ENCODE assay signal across 27 cellular contexts in the genomic region with DNA sequence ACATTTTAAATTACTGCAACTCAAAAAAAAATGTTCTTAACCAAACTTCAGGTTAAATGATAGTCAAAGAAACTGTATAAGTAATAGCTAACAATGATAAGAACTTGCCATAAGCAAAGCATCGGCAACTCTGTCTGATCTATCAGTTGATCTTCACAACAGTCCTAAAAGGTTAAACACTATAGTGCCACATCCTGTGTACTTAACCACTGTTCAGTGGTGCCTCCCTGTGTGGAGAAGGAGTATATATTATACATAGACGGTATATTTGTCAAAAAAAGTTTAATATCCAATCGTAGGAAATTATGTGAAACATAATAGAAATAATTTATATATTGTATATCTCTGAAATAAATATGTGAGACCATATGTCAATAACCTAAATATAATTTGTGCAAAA. TPM values are rescaled to one million over a fixed set of nuclear protein-coding genes. Genes with fewer than 3 reads are reported as not detected.
DNase-seq lines count a peak whose midpoint lies in the region; ATAC-seq and TF ChIP-seq lines count a peak whose summit lies in the region.
"Had no signal": no experiment of that assay in that cellular context is flagged by ENCODE, and none has a peak within 500 bp of the region (broad histone marks: within the 10 kb centered on the region; RNA-seq: fewer than 3 reads in every experiment).

No MANE protein-coding gene starts in this region.

- intact Hi-C loops in PC-3 (cut with micrococcal nuclease): loop anchor here (5.0 kb wide), 1 partner anchor 61 kb away; no protein-coding TSS in a partner anchor

- H3K27me3 ChIP-seq in GM23248 (replicated peaks; ENCODE audit: insufficient read depth): no peaks in the 10 kb centered on the region
- no peaks in the 10 kb centered on the region for H3K27me3 ChIP-seq in PC-3 (ENCODE audit: low read length)
- H3K27me3 ChIP-seq: body of pancreas, gastroesophageal sphincter, ovary, thyroid gland had no signal

- WGBS in GM23248 (ENCODE audit: low coverage in 1 of 2, low lambda C conversion rate in 2 of 2, missing lambda C conversion rate in 2 of 2), 2 experiments: 53 to 62% methylated on average over 3 of the region's 3 CpGs

- H3K4me3 ChIP-seq in AG10803 (ENCODE audit: low read length) (no peak overlapping the region), GM23248 (no peak overlapping the region), PC-3 (ENCODE audit: low read length) (no peak overlapping the region), fibroblast of the aortic adventitia (ENCODE audit: low read depth, low read length) (no peak overlapping the region)
- H3K4me3 ChIP-seq: body of pancreas, gastroesophageal sphincter, GM23338, ovary, thyroid gland had no signal

- CTCF ChIA-PET in PC-3 (lab: Charles Lee): no interaction called here

- H3K9ac ChIP-seq in GM23248: no peak overlapping the region
- no peak overlapping the region for H3K9ac ChIP-seq in PC-3 (ENCODE audit: low read length)

- H3K9me2 ChIP-seq in GM23248 (ENCODE audit: insufficient read depth) (no peaks in the 10 kb centered on the region), PC-3 (replicated peaks; ENCODE audit: low read length) (no peaks in the 10 kb centered on the region)

- no TSS peak for BruUV-seq in PC-3 (replicated peaks; lab: Mats Ljungman, UMichigan)

- DNase-seq in AG10803 (ENCODE audit: low read depth) (no peak), GM23248 (peak; percentile 17), PC-3 (peak; percentile 5), fibroblast of the aortic adventitia (ENCODE audit: low read depth) (no peak), ecto neural progenitor cell (ENCODE audit: low spot score) (no peak)
- DNase-seq in stimulated activated CD4-positive, alpha-beta T cell treated with anti-CD3 and anti-CD28 coated beads, Interleukin-15, amount 100 ng/mL, for 24 hours: no peak
- DNase-seq in stimulated activated CD4-positive, alpha-beta T cell treated with anti-CD3 and anti-CD28 coated beads, Interleukin-2, amount 100 ng/mL, for 24 hours: no peak
- DNase-seq: activated CD4-positive, alpha-beta T cell treated with anti-CD3 and anti-CD28 coated beads for 4 hours; activated CD8-positive, alpha-beta memory T cell treated with anti-CD3 and anti-CD28 coated beads for 24 hours; activated gamma-delta T cell treated with Interleukin-2 at 50 U/mL for 16 hours; activated naive CD8-positive, alpha-beta T cell treated with anti-CD3 and anti-CD28 coated beads, Interleukin-2, amount 50 U/mL, for 24 hours; activated T-cell treated with anti-CD3 and anti-CD28 coated beads, Interleukin-2, amount 50 U/mL, for 24 hours; body of pancreas; CD4-positive, CD25-positive, alpha-beta regulatory T cell; effector CD8-positive, alpha-beta T cell; erythroblast; GDM1; hypothalamus; midbrain; NCI-H1105 treated with DMSO at 0.1 percent for 48 hours; NCI-H2029; NCI-H446; ovary; retina; thyroid gland had no signal

- ATAC-seq in PC-3: 0 out of 2 replicates have a peak, but pooled peaks have one; percentile 38
- ATAC-seq: activated naive CD8-positive, alpha-beta T cell treated with anti-CD3 and anti-CD28 coated beads, Interleukin-2, amount 50 U/mL, for 24 hours; body of pancreas; gastroesophageal sphincter; GM23338 had no signal

- no peak overlapping the region for H3K27ac ChIP-seq in GM23248
- no peak overlapping the region for H3K27ac ChIP-seq in PC-3 (ENCODE audit: low read length)
- H3K27ac ChIP-seq: body of pancreas, gastroesophageal sphincter, ovary, thyroid gland had no signal

- H3K4me2 ChIP-seq in GM23248 (ENCODE audit: unreplicated experiment) (no peak overlapping the region), PC-3 (ENCODE audit: low read length) (no peak overlapping the region)
- H3K4me2 ChIP-seq: GM23338 had no signal

- no peaks in the 10 kb centered on the region for H3K4me1 ChIP-seq in GM23248 (ENCODE audit: insufficient read depth)
- H3K4me1 ChIP-seq in PC-3 (ENCODE audit: insufficient read depth, low read length): no peaks in the 10 kb centered on the region
- H3K4me1 ChIP-seq: body of pancreas, thyroid gland had no signal

- H3K36me3 ChIP-seq in GM23248 (ENCODE audit: low read depth) (no peaks in the 10 kb centered on the region), PC-3 (ENCODE audit: low read depth, low read length) (no peaks in the 10 kb centered on the region)
- H3K36me3 ChIP-seq: gastroesophageal sphincter, ovary, thyroid gland had no signal

- POLR2A ChIA-PET in PC-3 (lab: Charles Lee; ENCODE audit: unreplicated experiment): no interaction called here

- H2AFZ ChIP-seq in GM23248 (no peak overlapping the region), PC-3 (ENCODE audit: low read length) (no peak overlapping the region)
- H2AFZ ChIP-seq: GM23338 had no signal

- H4K20me1 ChIP-seq in GM23248 (ENCODE audit: insufficient read depth): no peaks in the 10 kb centered on the region
- no peaks in the 10 kb centered on the region for H4K20me1 ChIP-seq in PC-3 (ENCODE audit: low read length)

- no peaks in the 10 kb centered on the region for H3F3A ChIP-seq in GM23248 (ENCODE audit: insufficient read depth)
- H3F3A ChIP-seq in PC-3 (ENCODE audit: low read length, unreplicated experiment): no peaks in the 10 kb centered on the region

- in situ Hi-C loops in GM23248 (cut with MboI): no loop called here

- no peaks in the 10 kb centered on the region for H3K9me3 ChIP-seq in GM23248 (ENCODE audit: low read depth)
- no peaks in the 10 kb centered on the region for H3K9me3 ChIP-seq in PC-3 (ENCODE audit: low read length)
- H3K9me3 ChIP-seq: body of pancreas, ovary, thyroid gland had no signal

- TF ChIP-seq CTCF in AG10803 (conservative IDR thresholded peaks at IDR 0.05; ENCODE audit: low read length) (peak; percentile 24), PC-3 (conservative IDR thresholded peaks at IDR 0.05; ENCODE audit: low read depth, low read length) (no peak), fibroblast of the aortic adventitia (IDR thresholded peaks at IDR 0.05; ENCODE audit: insufficient read depth, low read length) (peak; percentile 10)

- H3K79me2 ChIP-seq in GM23248 (ENCODE audit: insufficient read depth) (no peaks in the 10 kb centered on the region), PC-3 (ENCODE audit: low read length) (no peaks in the 10 kb centered on the region)

RNA-seq across cellular contexts. Expression of gene DTNA, which starts 13.0 kb away (rescaled TPM):
- 4.2 and 14.5 TPM in 2 replicates for total RNA-seq in GM23248 (2014; rRNA removed; shearing (Covaris generic))
- 5.5 and 6.2 TPM in 2 replicates for polyA plus RNA-seq in GM23248 (2016; fragmentation: Nextera tagmentation; extraction: Ambion mirVana)
- total RNA-seq in PC-3 (2014; rRNA removed) (7.8 and 11.6 TPM in 2 replicates), fibroblast of the aortic adventitia (ENCODE audit: low replicate concordance) (22.0 and 34.3 TPM in 2 replicates)
- total RNA-seq: CD4-positive, CD25-positive, alpha-beta regulatory T cell had no signal
- polyA plus RNA-seq: CD4-positive, CD25-positive, alpha-beta regulatory T cell had no signal

Comparison
In these comparisons a context has a peak if more than half of its experiments do, and no peak if none do; other contexts are left out.
1. DNase-seq: peak in GM23248 (single experiment) and PC-3 (single experiment); none in AG10803 (single experiment), fibroblast of the aortic adventitia (single experiment), ecto neural progenitor cell (single experiment), stimulated activated CD4-positive, alpha-beta T cell treated with anti-CD3 and anti-CD28 coated beads, Interleukin-15, amount 100 ng/mL, for 24 hours (single experiment) and stimulated activated CD4-positive, alpha-beta T cell treated with anti-CD3 and anti-CD28 coated beads, Interleukin-2, amount 100 ng/mL, for 24 hours (0 of 2).